ENCODE assay signal across 8 cellular contexts in genomic region chr19:12494260-12494860, GRCh38. TPM values are rescaled to one million over a fixed set of nuclear protein-coding genes. Genes with fewer than 3 reads are reported as not detected.
A peak's percentile ranks its signal among the peaks of the same experiment; 100 is the strongest.
DNase-seq lines count a peak whose midpoint lies in the region; ATAC-seq and TF ChIP-seq lines count a peak whose summit lies in the region.
"Had no signal": no experiment of that assay in that cellular context is flagged by ENCODE, and none has a peak within 500 bp of the region (broad histone marks: within the 10 kb centered on the region; RNA-seq: fewer than 3 reads in every experiment).

No MANE protein-coding gene starts in this region.

- H3K27me3 ChIP-seq in DND-41 (ENCODE audit: insufficient read depth, low read length, poor library complexity) (no peaks in the 10 kb centered on the region), PC-3 (ENCODE audit: low read length) (no peaks in the 10 kb centered on the region), parathyroid adenoma (ENCODE audit: control insufficient read depth, insufficient read depth, low read length) (no peaks in the 10 kb centered on the region)

- H3K4me2 ChIP-seq in DND-41 (ENCODE audit: insufficient read depth, low read length) (peak overlapping the region; percentile 61; the same call in 1 of the 2 replicates), PC-3 (ENCODE audit: low read length) (no peak overlapping the region), parathyroid adenoma (ENCODE audit: low read length) (no peak overlapping the region)

- no peak overlapping the region for H3K27ac Mint-ChIP-seq in effector memory CD8-positive, alpha-beta T cell

- H3K27ac ChIP-seq in DND-41 (ENCODE audit: low read length) (no peak overlapping the region), PC-3 (ENCODE audit: low read length) (no peak overlapping the region), parathyroid adenoma (peak overlapping the region; percentile 86)

- no peaks in the 10 kb centered on the region for H3K9me2 ChIP-seq in PC-3 (replicated peaks; ENCODE audit: low read length)

- TF ChIP-seq CTCF in DND-41 (IDR thresholded peaks at IDR 0.05; ENCODE audit: borderline replicate concordance, extremely low read depth, low read length, poor library complexity, severe bottlenecking) = no peak
- no peak for TF ChIP-seq CTCF in PC-3 (conservative IDR thresholded peaks at IDR 0.05; ENCODE audit: low read depth, low read length)
- TF ChIP-seq CTCF in parathyroid adenoma (IDR thresholded peaks at IDR 0.05) = no peak

- intact Hi-C loops in PC-3 (cut with micrococcal nuclease) = loop anchor here (2.0 kb wide), 1 partner anchor 56 kb away; the partner anchor contains the start of gene ZNF564

- H3K9me3 ChIP-seq in DND-41 (ENCODE audit: insufficient read depth, low read length, severe bottlenecking) = no peaks in the 10 kb centered on the region
- peaks cover 8% of the 10 kb centered on the region; the same call in 1 of the 2 replicates for H3K9me3 ChIP-seq in PC-3 (ENCODE audit: low read length)
- H3K9me3 ChIP-seq in parathyroid adenoma (ENCODE audit: control insufficient read depth, low read length) = no peaks in the 10 kb centered on the region

- POLR2A ChIA-PET in PC-3 (lab: Charles Lee; ENCODE audit: unreplicated experiment) = no interaction called here

- H2AFZ ChIP-seq in DND-41 (ENCODE audit: low read depth, low read length) (no peak overlapping the region; the same call in 1 of the 2 replicates), PC-3 (ENCODE audit: low read length) (peak overlapping the region; percentile 85; the same call in 1 of the 2 replicates), parathyroid adenoma (peak overlapping the region; percentile 94)

- CTCF ChIA-PET in PC-3 (lab: Charles Lee) = no interaction called here

- ATAC-seq in DND-41 (ENCODE audit: insufficient read depth, low read depth) = no peak
- ATAC-seq in PC-3 = no peak
- no peak for ATAC-seq in effector memory CD8-positive, alpha-beta T cell (replicated peaks)
- ATAC-seq in HG02973 (IDR thresholded peaks at IDR 0.05; ENCODE audit: unreplicated experiment) = no peak
- ATAC-seq in GM18868 (IDR thresholded peaks at IDR 0.05; ENCODE audit: unreplicated experiment) = no peak

- no peaks in the 10 kb centered on the region for H3K36me3 ChIP-seq in DND-41 (ENCODE audit: insufficient read depth, low read length)
- H3K36me3 ChIP-seq in PC-3 (ENCODE audit: low read depth, low read length) = no peaks in the 10 kb centered on the region
- H3K36me3 ChIP-seq in parathyroid adenoma (ENCODE audit: control insufficient read depth, insufficient read depth, low read length) = no peaks in the 10 kb centered on the region

- peak overlapping the region; percentile 60; the same call in 1 of the 2 replicates for H3K9ac ChIP-seq in DND-41 (ENCODE audit: low read depth, low read length)
- H3K9ac ChIP-seq in PC-3 (ENCODE audit: low read length) = no peak overlapping the region
- no peak overlapping the region for H3K9ac ChIP-seq in parathyroid adenoma

- H3K27me3 Mint-ChIP-seq in effector memory CD8-positive, alpha-beta T cell = no peaks in the 10 kb centered on the region

- no peaks in the 10 kb centered on the region for H3K79me2 ChIP-seq in DND-41 (ENCODE audit: insufficient read depth, low read length)
- no peaks in the 10 kb centered on the region for H3K79me2 ChIP-seq in PC-3 (ENCODE audit: low read length)
- H3K79me2 ChIP-seq in parathyroid adenoma = no peaks in the 10 kb centered on the region

- H3K9me3 Mint-ChIP-seq in effector memory CD8-positive, alpha-beta T cell = no peaks in the 10 kb centered on the region

- BruUV-seq in PC-3 (replicated peaks; lab: Mats Ljungman, UMichigan) = no TSS peak

- H4K20me1 ChIP-seq in DND-41 (ENCODE audit: insufficient read depth, low read length) (no peaks in the 10 kb centered on the region), PC-3 (ENCODE audit: low read length) (no peaks in the 10 kb centered on the region)

- H3K4me3 ChIP-seq in DND-41 (ENCODE audit: low read depth in 1 of 2, low read length in 2 of 2) = no peak overlapping the region
- no peak overlapping the region for H3K4me3 ChIP-seq in PC-3 (ENCODE audit: low read length)
- H3K4me3 ChIP-seq in parathyroid adenoma (ENCODE audit: low read depth, low read length) = no peak overlapping the region

- peaks cover 13% of the 10 kb centered on the region for H3K4me1 ChIP-seq in DND-41 (ENCODE audit: insufficient read depth, low read length)
- no peaks in the 10 kb centered on the region for H3K4me1 ChIP-seq in PC-3 (ENCODE audit: insufficient read depth, low read length)
- H3K4me1 ChIP-seq in parathyroid adenoma = peaks cover 4% of the 10 kb centered on the region

- DNase-seq in DND-41 = no peak
- no peak for DNase-seq in PC-3
- DNase-seq in effector memory CD8-positive, alpha-beta T cell = no peak
- DNase-seq in NCI-H1694 (lab: John Stamatoyannopoulos, UW) = no peak
- DNase-seq: SIG-M5 had no signal

- peaks cover 3% of the 10 kb centered on the region for H3K36me3 Mint-ChIP-seq in effector memory CD8-positive, alpha-beta T cell (ENCODE audit: insufficient read depth)

- peaks cover 7 to 14% of the 10 kb centered on the region in 2 donors for H3K4me1 Mint-ChIP-seq in effector memory CD8-positive, alpha-beta T cell (ENCODE audit: low read depth in 2 of 2)

- no peaks in the 10 kb centered on the region for H3F3A ChIP-seq in PC-3 (ENCODE audit: low read length, unreplicated experiment)

- H3K4me3 Mint-ChIP-seq in effector memory CD8-positive, alpha-beta T cell = peak overlapping the region; percentile 43 to 83

RNA-seq across cellular contexts. Expression of gene ZNF709, which starts 9.7 kb away (rescaled TPM):
- 0.77 and 2.2 TPM in 2 replicates for total RNA-seq in PC-3 (2014; rRNA removed)

RNA-seq across cellular contexts. Expression of gene ZNF443, which starts 53.5 kb away (rescaled TPM):
- 3.4 and 3.7 TPM in 2 replicates for total RNA-seq in PC-3 (2014; rRNA removed)

RNA-seq across cellular contexts. Expression of gene ZNF564, which starts 56.9 kb away (rescaled TPM):
- total RNA-seq in PC-3 (2014; rRNA removed) = 3.8 and 6.0 TPM in 2 replicates
